In genomic region chr20:57291003-57291402, GRCh38 we compare ENCODE assay signal across 21 cellular contexts. TPM values are rescaled to one million over a fixed set of nuclear protein-coding genes. Genes with fewer than 3 reads are reported as not detected.
A peak's percentile ranks its signal among the peaks of the same experiment; 100 is the strongest.
DNase-seq lines count a peak whose midpoint lies in the region; ATAC-seq and TF ChIP-seq lines count a peak whose summit lies in the region.
"Had no signal": no experiment of that assay in that cellular context is flagged by ENCODE, and none has a peak within 500 bp of the region (broad histone marks: within the 10 kb centered on the region; RNA-seq: fewer than 3 reads in every experiment).

No MANE protein-coding gene starts in this region.

- in situ Hi-C loops in brain microvascular endothelial cell (cut with HindIII; ENCODE audit: low pct_ligation_motif_present, low sequenced_read_pairs), result no loop called here

- H3K4me1 ChIP-seq in GM23338 (ENCODE audit: insufficient read depth) (peaks cover 9% of the 10 kb centered on the region; the same call in 1 of the 2 replicates), MM.1S (ENCODE audit: low read length) (no peaks in the 10 kb centered on the region), mucosa of descending colon (ENCODE audit: low read depth) (peaks cover 3% of the 10 kb centered on the region)
- H3K4me1 ChIP-seq: ascending aorta, heart left ventricle had no signal

- H3K9me3 Mint-ChIP-seq in GM23338, result no peaks in the 10 kb centered on the region
- H3K9me3 Mint-ChIP-seq: activated B cell treated with CpG ODN at 0.5 μM for 24 hours; activated naive CD4-positive, alpha-beta T cell treated with anti-CD3 and anti-CD28 coated beads, Interleukin-2, amount 10 ng/mL, durations not matched to agents 7 days and 5 days; memory B cell; naive thymus-derived CD8-positive, alpha-beta T cell had no signal

- H3K9me3 ChIP-seq in MM.1S (replicated peaks; ENCODE audit: insufficient read depth, low read length) (no peaks in the 10 kb centered on the region), mucosa of descending colon (no peaks in the 10 kb centered on the region)
- H3K9me3 ChIP-seq: ascending aorta, heart left ventricle had no signal

- no peak overlapping the region for H2AFZ ChIP-seq in GM23338
- H2AFZ ChIP-seq in MM.1S (ENCODE audit: low read length), result no peak overlapping the region

- no peaks in the 10 kb centered on the region for H3K79me2 ChIP-seq in GM23338 (replicated peaks; ENCODE audit: insufficient read depth)
- H3K79me2 ChIP-seq in MM.1S (ENCODE audit: low read length), result no peaks in the 10 kb centered on the region

- H3K36me3 ChIP-seq in GM23338 (ENCODE audit: insufficient read depth) (no peaks in the 10 kb centered on the region), MM.1S (replicated peaks; ENCODE audit: insufficient read depth, low read length) (no peaks in the 10 kb centered on the region), brain microvascular endothelial cell (replicated peaks) (no peaks in the 10 kb centered on the region), mucosa of descending colon (ENCODE audit: low read depth) (no peaks in the 10 kb centered on the region)
- H3K36me3 ChIP-seq: ascending aorta, heart left ventricle had no signal

- no peak overlapping the region for H3K27ac ChIP-seq in GM23338 (ENCODE audit: low read depth)
- H3K27ac ChIP-seq in MM.1S (ENCODE audit: low read length), result no peak overlapping the region
- no peak overlapping the region for H3K27ac ChIP-seq in brain microvascular endothelial cell
- H3K27ac ChIP-seq: ascending aorta, heart left ventricle had no signal

- no peaks in the 10 kb centered on the region for H3K36me3 Mint-ChIP-seq in GM23338 (ENCODE audit: low read depth)
- H3K36me3 Mint-ChIP-seq: activated naive CD4-positive, alpha-beta T cell treated with anti-CD3 and anti-CD28 coated beads, Interleukin-2, amount 10 ng/mL, durations not matched to agents 7 days and 5 days; memory B cell; naive thymus-derived CD8-positive, alpha-beta T cell had no signal

- H3K4me2 ChIP-seq in GM23338 (no peak overlapping the region), MM.1S (ENCODE audit: low read depth, low read length) (no peak overlapping the region)

- H3K27me3 Mint-ChIP-seq in GM23338 (ENCODE audit: insufficient read depth, low read depth, poor library complexity), result peaks cover 19% of the 10 kb centered on the region

- H3F3A ChIP-seq in GM23338 (replicated peaks; ENCODE audit: low read depth), result no peaks in the 10 kb centered on the region
- no peaks in the 10 kb centered on the region for H3F3A ChIP-seq in MM.1S (ENCODE audit: insufficient read depth, low read length)

- TF ChIP-seq CTCF in GM23338 (conservative IDR thresholded peaks at IDR 0.05; ENCODE audit: low read depth in 2 of 2) (peak; percentile 54 to 70), MM.1S (IDR thresholded peaks at IDR 0.05; ENCODE audit: low read length) (peak; percentile 35), brain microvascular endothelial cell (IDR thresholded peaks at IDR 0.05; ENCODE audit: low read depth, low read length, missing control alignments) (peak; percentile 3), mucosa of descending colon (IDR thresholded peaks at IDR 0.05) (no peak)

- intact Hi-C loops in mucosa of descending colon (cut with DNase I, micrococcal nuclease) (no loop called here), posterior vena cava (cut with DNase I) (no loop called here)

- H3K9me2 ChIP-seq in GM23338 (ENCODE audit: insufficient read depth) (no peaks in the 10 kb centered on the region), MM.1S (replicated peaks; ENCODE audit: insufficient read depth, low read length) (no peaks in the 10 kb centered on the region)

- ATAC-seq in GM23338, result peak; percentile 95
- ATAC-seq in mucosa of descending colon, result peak; percentile 18
- ATAC-seq: activated CD8-positive, alpha-beta T cell treated with anti-CD3 and anti-CD28 coated beads, Interleukin-2, amount 10 ng/mL, durations not matched to agents 7 days and 5 days; heart left ventricle; naive thymus-derived CD8-positive, alpha-beta T cell; stimulated activated naive CD8-positive, alpha-beta T cell treated with anti-CD3 and anti-CD28 coated beads, Interleukin-15, Interleukin-2, amounts not matched to agents 100 U/mL and 50 U/mL, for 24 hours had no signal

- DNase-seq in GM23338 (ENCODE audit: low spot score), result peak; percentile 75
- no peak for DNase-seq in MM.1S
- no peak for DNase-seq in brain microvascular endothelial cell
- DNase-seq in mucosa of descending colon, result no peak
- DNase-seq in posterior vena cava (ENCODE audit: low spot score), result no peak
- no peak for DNase-seq in nucleus accumbens (lab: John Stamatoyannopoulos, UW)
- DNase-seq in HuH-7 (ENCODE audit: low spot score), result no peak
- DNase-seq: activated B cell treated with CpG ODN at 0.5 μM for 24 hours; activated CD8-positive, alpha-beta T cell treated with anti-CD3 and anti-CD28 coated beads, Interleukin-2, amount 10 ng/mL, durations not matched to agents 7 days and 5 days; activated naive CD4-positive, alpha-beta T cell treated with anti-CD3 and anti-CD28 coated beads, Interleukin-2, amount 10 ng/mL, durations not matched to agents 7 days and 5 days; activated T-cell treated with anti-CD3 and anti-CD28 coated beads, Interleukin-2, amount 50 U/mL, for 48 hours; AML-193; EL; heart left ventricle; naive thymus-derived CD8-positive, alpha-beta T cell; NCI-H1436 treated with DMSO at 0.1 percent for 48 hours; stimulated activated CD4-positive, alpha-beta T cell treated with anti-CD3 and anti-CD28 coated beads, Interleukin-2, amount 100 ng/mL, for 24 hours; stimulated activated naive CD8-positive, alpha-beta T cell treated with anti-CD3 and anti-CD28 coated beads, Interleukin-15, Interleukin-2, amounts not matched to agents 100 U/mL and 50 U/mL, for 24 hours had no signal

- peaks cover 41% of the 10 kb centered on the region for H3K4me1 Mint-ChIP-seq in GM23338
- H3K4me1 Mint-ChIP-seq: activated B cell treated with CpG ODN at 0.5 μM for 24 hours; activated naive CD4-positive, alpha-beta T cell treated with anti-CD3 and anti-CD28 coated beads, Interleukin-2, amount 10 ng/mL, durations not matched to agents 7 days and 5 days; memory B cell had no signal

- H3K27ac Mint-ChIP-seq in GM23338, result no peak overlapping the region
- H3K27ac Mint-ChIP-seq: activated B cell treated with CpG ODN at 0.5 μM for 24 hours; activated CD8-positive, alpha-beta T cell treated with anti-CD3 and anti-CD28 coated beads, Interleukin-2, amount 10 ng/mL, durations not matched to agents 7 days and 5 days; activated naive CD4-positive, alpha-beta T cell treated with anti-CD3 and anti-CD28 coated beads, Interleukin-2, amount 10 ng/mL, durations not matched to agents 7 days and 5 days; memory B cell; naive thymus-derived CD8-positive, alpha-beta T cell had no signal

- H3K4me3 ChIP-seq in GM23338 (no peak overlapping the region), MM.1S (ENCODE audit: low read length) (no peak overlapping the region), brain microvascular endothelial cell (ENCODE audit: low read depth, low read length) (no peak overlapping the region), mucosa of descending colon (no peak overlapping the region)
- H3K4me3 ChIP-seq: ascending aorta, heart left ventricle had no signal

- H3K9ac ChIP-seq in MM.1S (ENCODE audit: low read length), result no peak overlapping the region

- H3K27me3 ChIP-seq in GM23338 (ENCODE audit: insufficient read depth), result no peaks in the 10 kb centered on the region
- H3K27me3 ChIP-seq in MM.1S (replicated peaks; ENCODE audit: insufficient read depth, low read length), result peaks cover 56% of the 10 kb centered on the region
- peaks cover 25% of the 10 kb centered on the region for H3K27me3 ChIP-seq in brain microvascular endothelial cell (replicated peaks)
- H3K27me3 ChIP-seq: ascending aorta had no signal

- H3K4me3 Mint-ChIP-seq in GM23338, result no peak overlapping the region
- H3K4me3 Mint-ChIP-seq: activated B cell treated with CpG ODN at 0.5 μM for 24 hours; activated CD8-positive, alpha-beta T cell treated with anti-CD3 and anti-CD28 coated beads, Interleukin-2, amount 10 ng/mL, durations not matched to agents 7 days and 5 days; activated naive CD4-positive, alpha-beta T cell treated with anti-CD3 and anti-CD28 coated beads, Interleukin-2, amount 10 ng/mL, durations not matched to agents 7 days and 5 days; memory B cell; naive thymus-derived CD8-positive, alpha-beta T cell had no signal

- H4K20me1 ChIP-seq in GM23338 (replicated peaks; ENCODE audit: insufficient read depth), result no peaks in the 10 kb centered on the region
- H4K20me1 ChIP-seq in MM.1S (ENCODE audit: insufficient read depth, low read length), result no peaks in the 10 kb centered on the region

TF ChIP-seq in GM23338, 12 proteins besides CTCF, POLR2A, EP300 and RAD21:
- TF ChIP-seq JUNB (IDR thresholded peaks at IDR 0.05; ENCODE audit: unreplicated experiment), result no peak
- TF ChIP-seq EZH2phosphoT487 (IDR thresholded peaks at IDR 0.05; ENCODE audit: unreplicated experiment), result no peak
- no peak for TF ChIP-seq ZNF114 (CRISPR knock-in tag; IDR thresholded peaks at IDR 0.05)
- TF ChIP-seq POLR2AphosphoS5 (IDR thresholded peaks at IDR 0.05; ENCODE audit: low read depth), result no peak
- no peak for TF ChIP-seq STAT1 (IDR thresholded peaks at IDR 0.05; ENCODE audit: unreplicated experiment)
TF ChIP-seq in GM23338: peak in this region for 0.

RNA-seq across cellular contexts. Expression of gene BMP7, which starts 24.6 kb away (rescaled TPM):
- 16.6 and 22.8 TPM in 2 replicates for total RNA-seq in GM23338 (2014; rRNA removed; shearing (Covaris generic))
- 15.9 and 17.8 TPM in 2 replicates for polyA plus RNA-seq in GM23338 (2016; fragmentation: Nextera tagmentation; extraction: Ambion mirVana)
- total RNA-seq in mucosa of descending colon (1 to 10 TPM; 1.7 to 2.8 (median 2.0) TPM), posterior vena cava (under 1 TPM in 1 of 2 donors, not detected in 1; 0.65 TPM)
- total RNA-seq: activated B cell treated with CpG ODN at 0.5 μM for 24 hours; activated CD8-positive, alpha-beta T cell treated with anti-CD3 and anti-CD28 coated beads, Interleukin-2, amount 10 ng/mL, durations not matched to agents 7 days and 5 days; ascending aorta; naive thymus-derived CD8-positive, alpha-beta T cell had no signal
- polyA plus RNA-seq: naive thymus-derived CD8-positive, alpha-beta T cell had no signal

RNA-seq across cellular contexts. Expression of gene SPO11, which starts 38.6 kb away (rescaled TPM):
- total RNA-seq in GM23338 (2014; rRNA removed; shearing (Covaris generic)), result not detected in 2 replicates
- not detected in 2 replicates for polyA plus RNA-seq in GM23338 (2016; fragmentation: Nextera tagmentation; extraction: Ambion mirVana)
- not detected for total RNA-seq in mucosa of descending colon
- not detected for total RNA-seq in posterior vena cava
- total RNA-seq: activated B cell treated with CpG ODN at 0.5 μM for 24 hours; activated CD8-positive, alpha-beta T cell treated with anti-CD3 and anti-CD28 coated beads, Interleukin-2, amount 10 ng/mL, durations not matched to agents 7 days and 5 days; ascending aorta; heart left ventricle; HT1080; naive thymus-derived CD8-positive, alpha-beta T cell had no signal
- polyA plus RNA-seq: heart left ventricle; naive thymus-derived CD8-positive, alpha-beta T cell had no signal
